8 cellular contexts compared by ENCODE assay signal in the genomic region with DNA sequence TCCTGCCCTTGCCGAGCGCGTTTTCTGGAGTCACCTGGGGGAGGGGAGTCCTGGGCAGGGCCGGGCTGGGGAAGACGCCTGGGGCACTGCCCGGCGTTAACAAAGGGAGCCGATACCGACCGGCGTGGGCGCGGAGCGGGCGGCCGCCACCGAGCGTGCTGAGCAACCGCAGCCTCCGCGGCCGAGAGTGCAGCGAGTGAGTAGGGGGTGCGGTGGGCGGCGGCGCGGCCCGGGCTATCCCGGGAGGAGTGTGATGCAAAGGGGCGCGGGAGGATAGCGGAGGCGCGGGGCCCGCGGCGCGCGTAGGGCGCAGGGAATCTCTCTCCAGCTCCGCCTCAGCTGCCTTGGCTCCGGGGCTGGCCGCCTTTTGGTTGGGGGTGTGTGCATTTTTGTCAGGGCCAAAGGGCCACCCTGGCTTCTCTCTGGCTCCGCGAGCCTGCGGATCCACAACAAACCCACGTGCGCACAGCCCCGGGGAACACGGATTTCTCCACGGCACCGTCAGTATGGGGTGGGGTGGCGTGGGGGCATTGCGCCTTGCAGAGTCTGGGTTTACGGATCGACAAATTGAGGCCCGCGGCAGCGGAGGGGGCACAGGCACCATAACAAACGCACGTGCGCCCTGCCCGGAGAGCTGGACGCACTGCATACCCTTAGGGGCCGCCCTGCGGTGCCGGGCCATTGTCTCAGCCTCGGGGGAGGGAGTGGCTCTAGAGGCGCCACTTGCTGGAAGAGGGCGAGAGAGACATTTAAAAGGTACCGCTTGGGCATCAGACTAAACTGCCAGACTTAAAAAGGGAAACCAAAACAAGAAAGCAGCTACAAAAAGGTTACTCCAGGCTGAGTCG. TPM values are rescaled to one million over a fixed set of nuclear protein-coding genes. Genes with fewer than 3 reads are reported as not detected.
A peak's percentile ranks its signal among the peaks of the same experiment; 100 is the strongest.
DNase-seq lines count a peak whose midpoint lies in the region; ATAC-seq, FAIRE-seq and TF ChIP-seq lines count a peak whose summit lies in the region.

No MANE protein-coding gene starts in this region.

- H3K27me3 ChIP-seq in H7 (ENCODE audit: control insufficient read depth, insufficient read depth, low read length) (peaks cover 3% of the 10 kb centered on the region; the same call in 1 of the 2 replicates), astrocyte (ENCODE audit: insufficient read depth, low read length) (no peaks in the 10 kb centered on the region), skeletal muscle satellite cell (ENCODE audit: control insufficient read depth, insufficient read depth, low read length) (no peaks in the 10 kb centered on the region)

- POLR2A ChIA-PET in GM10248 (lab: Yijun Ruan, JAX): no interaction called here
- POLR2A ChIA-PET in T-cell (lab: Charles Lee): interaction anchor here (0.5 to 1.0 kb wide), 5 partner anchors 14 to 273 kb away, joined by 3 to 9 read pairs (median 5); a partner anchor contains a TSS

- H3K27ac Mint-ChIP-seq in T-cell: peak overlapping the region; percentile 97 to 98
- peak overlapping the region; percentile 91 for H3K27ac Mint-ChIP-seq in astrocyte (ENCODE audit: unreplicated experiment)

- no peaks in the 10 kb centered on the region for H3K27me3 Mint-ChIP-seq in T-cell
- H3K27me3 Mint-ChIP-seq in astrocyte (ENCODE audit: low read depth, unreplicated experiment): peaks cover 13% of the 10 kb centered on the region

- H3K4me1 Mint-ChIP-seq in T-cell (peaks cover 40 to 45% (median 40%) of the 10 kb centered on the region in 3 donors), astrocyte (ENCODE audit: low read depth, unreplicated experiment) (peaks cover 2% of the 10 kb centered on the region)

- peak overlapping the region; percentile 94 for H2AFZ ChIP-seq in astrocyte (ENCODE audit: low read depth, low read length)

- H3K4me3 ChIP-seq in H7 (ENCODE audit: insufficient read depth, low read depth, low read length) (peak overlapping the region; percentile 88), LNCaP clone FGC (ENCODE audit: low read depth, low read length) (peak overlapping the region; percentile 55), astrocyte (ENCODE audit: insufficient read depth, low read depth, low read length) (peak overlapping the region; percentile 82), skeletal muscle satellite cell (ENCODE audit: low read length) (peak overlapping the region; percentile 97)

- H3K27ac ChIP-seq in astrocyte (ENCODE audit: low read depth, low read length): peak overlapping the region; percentile 4

- FAIRE-seq in astrocyte (lab: Jason Lieb, UNC): no peak

- H3K9ac ChIP-seq in astrocyte (ENCODE audit: low read length) (peak overlapping the region; percentile 76), skeletal muscle satellite cell (ENCODE audit: low read depth, low read length) (peak overlapping the region; percentile 78)

- TF ChIP-seq CTCF in GM10248 (IDR thresholded peaks at IDR 0.05; ENCODE audit: control extremely low read depth, extremely low read depth, low read depth, missing control alignments) (peak; percentile 8), LNCaP clone FGC (IDR thresholded peaks at IDR 0.05; ENCODE audit: control insufficient read depth, extremely low read depth, insufficient read depth) (peak; percentile 36; the same call in 1 of the 2 replicates), astrocyte (IDR thresholded peaks at IDR 0.05; ENCODE audit: insufficient read depth, low read depth, low read length) (no peak)

- DNase-seq in GM10248 (ENCODE audit: extremely low spot score) (peak; percentile 77), H7 (peak; percentile 90), LNCaP clone FGC (ENCODE audit: low read depth) (peak; percentile 8), T-cell (peak; percentile 43 to 82 (median 61)), astrocyte (ENCODE audit: low read depth) (peak; percentile 41), iPS DF 4.7 (ENCODE audit: extremely low read depth, low spot score) (peak; percentile 38), NCI-H1694 treated with DMSO at 0.1 percent for 48 hours (lab: John Stamatoyannopoulos, UW) (no peak)

- H4K20me1 ChIP-seq in astrocyte (ENCODE audit: insufficient read depth, low read length): no peaks in the 10 kb centered on the region

- peak; percentile 74 to 82 (median 75) for ATAC-seq in T-cell (replicated peaks in 1 of 4)

- H3K4me2 ChIP-seq in astrocyte (ENCODE audit: low read length): peak overlapping the region; percentile 99
- peak overlapping the region; percentile 96 for H3K4me2 ChIP-seq in skeletal muscle satellite cell (ENCODE audit: low read length)

- H3K36me3 ChIP-seq in H7 (replicated peaks; ENCODE audit: control insufficient read depth, insufficient read depth, low read length): peaks cover 6% of the 10 kb centered on the region
- H3K36me3 ChIP-seq in astrocyte (ENCODE audit: insufficient read depth, low read length): no peaks in the 10 kb centered on the region
- H3K36me3 ChIP-seq in skeletal muscle satellite cell (ENCODE audit: insufficient read depth, low read length): no peaks in the 10 kb centered on the region

- H3K36me3 Mint-ChIP-seq in T-cell: peaks cover 16% of the 10 kb centered on the region
- peaks cover 10% of the 10 kb centered on the region for H3K36me3 Mint-ChIP-seq in astrocyte (ENCODE audit: low read depth, unreplicated experiment)

- no peaks in the 10 kb centered on the region for H3K9me3 Mint-ChIP-seq in T-cell
- H3K9me3 Mint-ChIP-seq in astrocyte (ENCODE audit: unreplicated experiment): no peaks in the 10 kb centered on the region

- CTCF ChIA-PET in GM10248 (lab: Yijun Ruan, JAX): interaction anchor here (0.6 to 4.4 kb wide), 11 partner anchors 8 to 176 kb away, joined by 3 to 14 read pairs (median 4); no protein-coding TSS in a partner anchor
- CTCF ChIA-PET in T-cell (lab: Charles Lee): interaction anchor here (0.6 to 3.0 kb wide), 10 partner anchors 10 to 234 kb away, joined by 3 to 34 read pairs (median 6); a partner anchor contains a TSS

- H3K4me1 ChIP-seq in astrocyte (ENCODE audit: insufficient read depth, low read length): peaks cover 12% of the 10 kb centered on the region
- H3K4me1 ChIP-seq in skeletal muscle satellite cell (ENCODE audit: control insufficient read depth, insufficient read depth, low read length): peaks cover 7% of the 10 kb centered on the region

- no peaks in the 10 kb centered on the region for H3K79me2 ChIP-seq in astrocyte (ENCODE audit: insufficient read depth, low read length)

- no peaks in the 10 kb centered on the region for H3K9me3 ChIP-seq in astrocyte (ENCODE audit: insufficient read depth, low read depth, low read length)
- H3K9me3 ChIP-seq in skeletal muscle satellite cell (replicated peaks; ENCODE audit: low read length): no peaks in the 10 kb centered on the region

- H3K4me3 Mint-ChIP-seq in T-cell: peak overlapping the region; percentile 92 to 99 (median 99)
- peak overlapping the region; percentile 92 for H3K4me3 Mint-ChIP-seq in astrocyte (ENCODE audit: unreplicated experiment)

RNA-seq across cellular contexts. Expression of a gene that starts 0.5 kb away (rescaled TPM):
- 53.5 and 62.2 TPM in 2 replicates for total RNA-seq in H7 (2014; rRNA removed; shearing (Covaris generic))
- 100 to 1,000 TPM; 148 to 237 (median 212) TPM for total RNA-seq in T-cell
- 15.8 and 19.3 TPM in 2 replicates for total RNA-seq in astrocyte
- 0.25 and 0.44 TPM in 2 replicates for total RNA-seq in skeletal muscle satellite cell (2012; rRNA removed)
